ENCODE assay signal across 12 cellular contexts in the genomic region with DNA sequence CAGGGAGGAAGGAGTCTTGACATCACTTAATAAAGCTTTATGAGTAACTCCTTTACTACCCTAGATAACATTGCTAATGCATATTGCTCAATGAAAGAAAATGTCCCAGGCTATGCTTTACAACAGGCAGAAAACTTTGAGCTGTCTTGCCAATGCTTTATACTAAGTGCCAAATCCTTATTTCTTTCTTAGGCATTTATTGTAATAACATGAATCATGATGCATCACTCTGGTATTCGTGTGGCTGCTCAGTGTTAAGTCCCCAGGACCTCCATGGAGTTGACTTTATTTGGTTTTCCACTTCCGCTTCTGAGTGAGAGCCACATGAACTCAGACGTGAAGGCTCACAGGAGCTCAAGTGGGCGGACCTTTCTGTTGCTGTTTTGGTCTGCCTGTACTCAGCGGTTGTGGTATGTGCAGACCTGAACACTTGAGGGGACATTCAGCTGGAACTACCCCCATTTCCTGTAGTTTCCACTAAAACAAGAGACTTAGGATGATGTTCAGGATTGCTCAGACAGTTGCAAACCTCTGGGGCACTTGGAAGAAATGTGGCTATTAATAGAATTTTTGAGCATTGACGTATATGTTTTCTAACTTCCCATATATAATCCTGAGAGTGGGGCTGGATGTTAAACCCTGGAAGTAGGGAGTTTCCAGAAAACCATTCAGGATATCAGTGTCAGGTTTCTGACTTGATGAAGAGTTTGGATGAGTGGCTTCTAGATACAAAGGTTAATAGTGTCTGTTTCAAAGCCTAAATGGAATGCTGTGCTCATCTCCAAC.
A peak's percentile ranks its signal among the peaks of the same experiment; 100 is the strongest.
DNase-seq lines count a peak whose midpoint lies in the region; ATAC-seq, FAIRE-seq and TF ChIP-seq lines count a peak whose summit lies in the region.
"Had no signal": no experiment of that assay in that cellular context is flagged by ENCODE, and none has a peak within 500 bp of the region (broad histone marks: within the 10 kb centered on the region; RNA-seq: fewer than 3 reads in every experiment).

No MANE protein-coding gene starts in this region.

- H4K20me1 ChIP-seq in GM12878 (ENCODE audit: control insufficient read depth, insufficient read depth) (no peaks in the 10 kb centered on the region), keratinocyte (ENCODE audit: control insufficient read depth, extremely low read depth, insufficient read depth, low read length) (no peaks in the 10 kb centered on the region)

- H3K9me3 ChIP-seq in GM12878 (replicated peaks; ENCODE audit: control insufficient read depth, insufficient read depth, low read length) (no peaks in the 10 kb centered on the region; the same call in 2 of the 3 replicates), keratinocyte (ENCODE audit: control insufficient read depth, low read depth, low read length) (peaks cover 2% of the 10 kb centered on the region), aorta (ENCODE audit: control insufficient read depth, low read length) (peaks cover 2% of the 10 kb centered on the region)

- H3K4me1 ChIP-seq in GM12878 (ENCODE audit: control insufficient read depth, insufficient read depth, low read length) (no peaks in the 10 kb centered on the region), keratinocyte (ENCODE audit: control insufficient read depth, extremely low read depth, insufficient read depth, low read length) (peaks cover 52% of the 10 kb centered on the region), aorta (ENCODE audit: control insufficient read depth in 1 of 2, insufficient read depth in 2 of 2, low read length in 2 of 2) (no peaks in the 10 kb centered on the region)

- no peak overlapping the region for H2AFZ ChIP-seq in GM12878 (ENCODE audit: control insufficient read depth, low read depth, low read length)
- H2AFZ ChIP-seq in keratinocyte (ENCODE audit: control insufficient read depth, low read length): no peak overlapping the region

- no peaks in the 10 kb centered on the region for H3K79me2 ChIP-seq in GM12878 (ENCODE audit: control insufficient read depth, insufficient read depth, low read length)
- no peaks in the 10 kb centered on the region for H3K79me2 ChIP-seq in keratinocyte (ENCODE audit: control insufficient read depth, insufficient read depth, low read length)

- CTCF ChIA-PET in GM12878 (lab: Yijun Ruan, JAX): no interaction called here

- H3K4me2 ChIP-seq in GM12878 (ENCODE audit: control insufficient read depth, insufficient read depth) (no peak overlapping the region), keratinocyte (ENCODE audit: control insufficient read depth, extremely low read depth, insufficient read depth, low read depth, low read length) (peak overlapping the region; percentile 63)

- in situ Hi-C loops in GM12878 (cut with MboI): no loop called here

- DNase-seq in Right ventricle myocardium inferior (ENCODE audit: missing footprints): no peak
- DNase-seq in cardiac septum (ENCODE audit: low spot score): no peak
- no peak for DNase-seq in GM12878 (ENCODE audit: low read depth, low spot score)
- peak; percentile 95 for DNase-seq in keratinocyte (ENCODE audit: low read depth, low spot score)
- peak; percentile 66 to 83 for DNase-seq in aorta
- DNase-seq in activated CD4-positive, CD25-positive, alpha-beta regulatory T cell treated with anti-CD3 and anti-CD28 coated beads, Interleukin-2, amount 50 U/mL, for 72 hours: no peak
- DNase-seq in activated naive CD4-positive, alpha-beta T cell treated with anti-CD3 and anti-CD28 coated beads, Interleukin-2, amount 50 U/mL, for 16 hours: no peak
- DNase-seq in NOMO-1 treated with dmso at 0.1 percent for 144 hours (lab: John Stamatoyannopoulos, UW; ENCODE audit: unreplicated experiment): no peak
- DNase-seq: activated CD8-positive, alpha-beta memory T cell treated with anti-CD3 and anti-CD28 coated beads, Interleukin-2, amount 50 U/mL, for 4 hours had no signal

- H3K4me3 ChIP-seq in GM12878: no peak overlapping the region
- H3K4me3 ChIP-seq in keratinocyte (ENCODE audit: control insufficient read depth in 2 of 3, extremely low read depth in 1 of 3, insufficient read depth in 2 of 3, low read depth in 1 of 3, low read length in 3 of 3): no peak overlapping the region
- H3K4me3 ChIP-seq in aorta (ENCODE audit: low read length in 2 of 2): no peak overlapping the region

- H3K9ac ChIP-seq in GM12878 (ENCODE audit: control insufficient read depth, insufficient read depth, low read length) (no peak overlapping the region), keratinocyte (ENCODE audit: control insufficient read depth, extremely low read depth, insufficient read depth, low read length) (peak overlapping the region; percentile 36)

- TF ChIP-seq POLR2A in GM12878 (IDR thresholded peaks at IDR 0.05; ENCODE audit: low read depth, low read length): no peak

- POLR2A ChIA-PET in GM12878 (lab: Charles Lee): no interaction called here

- intact Hi-C loops in Right ventricle myocardium inferior (cut with DNase I): no loop called here
- intact Hi-C loops in cardiac septum (cut with DNase I): no loop called here
- intact Hi-C loops in GM12878 (cut with micrococcal nuclease; ENCODE audit: unreplicated experiment): no loop called here
- intact Hi-C loops in aorta (cut with DNase I): loop anchor here in 1 of 2 donors (10.0 kb wide), 1 partner anchor 358 kb away; no protein-coding TSS in a partner anchor

- peak; percentile 42 for ATAC-seq in Right ventricle myocardium inferior
- ATAC-seq in GM12878: peak; percentile 77
- peak; percentile 90 for ATAC-seq in aorta (ENCODE audit: low FRiP score)

- no peak for FAIRE-seq in GM12878 (lab: Jason Lieb, UNC)
- peak; percentile 92 for FAIRE-seq in keratinocyte (lab: Jason Lieb, UNC)
- FAIRE-seq: H1, islet of Langerhans had no signal

- H3K9me1 ChIP-seq in keratinocyte (ENCODE audit: control insufficient read depth, extremely low read depth, insufficient read depth, low read length): no peaks in the 10 kb centered on the region

- no peak for TF ChIP-seq EP300 in GM12878 (IDR thresholded peaks at IDR 0.05; ENCODE audit: borderline replicate concordance in 1 of 2, control insufficient read depth in 1 of 2, low read depth in 2 of 2, low read length in 2 of 2)

- H3K27ac ChIP-seq in GM12878 (ENCODE audit: control insufficient read depth, insufficient read depth) (no peak overlapping the region), keratinocyte (ENCODE audit: control insufficient read depth, insufficient read depth, low read length) (peak overlapping the region; percentile 91), aorta (ENCODE audit: low read depth in 1 of 2, low read length in 2 of 2) (peak overlapping the region; percentile 36 to 81)
- H3K27ac ChIP-seq: 22Rv1 had no signal

- TF ChIP-seq CTCF in GM12878 (IDR thresholded peaks at IDR 0.05 in 2 of 3, conservative IDR thresholded peaks at IDR 0.05 in 1 of 3; ENCODE audit: control insufficient read depth in 2 of 3, extremely low read depth in 1 of 3, insufficient read depth in 1 of 3, low read depth in 3 of 3, low read length in 3 of 3) (no peak), keratinocyte (optimal IDR thresholded peaks at IDR 0.05 in 1 of 3, IDR thresholded peaks at IDR 0.05 in 1 of 3, conservative IDR thresholded peaks at IDR 0.05 in 1 of 3; ENCODE audit: extremely low read depth in 1 of 3, insufficient read depth in 2 of 3, low read length in 3 of 3) (no peak)

- dilution Hi-C loops in keratinocyte (cut with MboI; ENCODE audit: extremely low pct_ligation_motif_present, low sequenced_read_pairs): no loop called here

- TF ChIP-seq RAD21 in GM12878 (IDR thresholded peaks at IDR 0.05; ENCODE audit: insufficient read depth, low read depth, low read length): no peak

- BruUV-seq in GM12878 (replicated peaks; lab: Mats Ljungman, UMichigan): no TSS peak

- 9% methylated on average over 6 of the region's 6 CpGs for WGBS in GM12878 (ENCODE audit: insufficient coverage, insufficient replicate concordance, low lambda C conversion rate, missing lambda C conversion rate)
- 5 to 8% methylated on average over 6 of the region's 6 CpGs for WGBS in aorta, 2 donors

- H3K27me3 ChIP-seq in GM12878 (replicated peaks in 1 of 2; ENCODE audit: control insufficient read depth in 2 of 2, insufficient read depth in 2 of 2, low read length in 1 of 2): no peaks in the 10 kb centered on the region
- no peaks in the 10 kb centered on the region for H3K27me3 ChIP-seq in keratinocyte (ENCODE audit: control insufficient read depth, extremely low read depth, insufficient read depth, low read length)
- H3K27me3 ChIP-seq in aorta (ENCODE audit: control insufficient read depth in 1 of 2, insufficient read depth in 2 of 2, low read length in 1 of 2): no peaks in the 10 kb centered on the region

- RAD21 ChIA-PET in GM12878 (lab: Charles Lee; ENCODE audit: unreplicated experiment): interaction anchor here (0.9 kb wide), 1 partner anchor 10 kb away, joined by 3 read pairs; no protein-coding TSS in a partner anchor

- H3K36me3 ChIP-seq in GM12878 (ENCODE audit: control insufficient read depth in 2 of 2, insufficient read depth in 2 of 2, low read length in 1 of 2) (no peaks in the 10 kb centered on the region), keratinocyte (ENCODE audit: control insufficient read depth in 2 of 2, extremely low read depth in 1 of 2, insufficient read depth in 2 of 2, low read length in 2 of 2) (no peaks in the 10 kb centered on the region), aorta (ENCODE audit: control insufficient read depth in 1 of 2, insufficient read depth in 2 of 2, low read length in 1 of 2) (no peaks in the 10 kb centered on the region)

- SMC1A ChIA-PET in GM12878 (lab: Charles Lee; ENCODE audit: uncharacterized antibody, unreplicated experiment): no interaction called here

Comparison
In these comparisons a context has a peak if more than half of its experiments do, and no peak if none do; other contexts are left out.
1. DNase-seq: peak in keratinocyte (single experiment) and aorta (2 of 2); none in Right ventricle myocardium inferior (single experiment), cardiac septum (single experiment), GM12878 (single experiment), activated CD4-positive, CD25-positive, alpha-beta regulatory T cell treated with anti-CD3 and anti-CD28 coated beads, Interleukin-2, amount 50 U/mL, for 72 hours (single experiment), activated naive CD4-positive, alpha-beta T cell treated with anti-CD3 and anti-CD28 coated beads, Interleukin-2, amount 50 U/mL, for 16 hours (single experiment) and NOMO-1 treated with dmso at 0.1 percent for 144 hours (single experiment).
2. Peak in every context shown above with its lines, with median percentiles within 50 percentile points of each other: ATAC-seq.